In the genomic region with DNA sequence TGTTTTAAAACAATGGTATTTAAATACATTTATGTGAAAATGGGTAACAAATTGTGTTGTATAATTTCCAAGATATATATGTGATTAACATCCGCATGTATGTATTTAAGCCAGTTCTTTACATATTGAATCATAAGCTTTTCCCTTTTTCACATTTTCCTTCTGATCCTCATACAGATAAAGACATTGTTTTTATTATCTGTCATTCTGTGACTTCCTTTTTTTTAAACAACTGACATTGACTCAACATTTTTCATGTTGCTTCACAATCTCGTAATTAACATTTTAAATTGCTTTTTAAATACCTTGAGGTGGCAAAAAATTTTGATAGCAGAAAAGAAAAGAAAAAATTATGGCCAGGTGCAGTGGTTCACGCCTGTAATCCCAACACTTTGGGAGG, we compare ENCODE assay signal across 2 cellular contexts.
A peak's percentile ranks its signal among the peaks of the same experiment; 100 is the strongest.
TF ChIP-seq lines count a peak whose summit lies in the region.

No MANE protein-coding gene starts in this region.

TF ChIP-seq in GM23338, 12 proteins besides CTCF, POLR2A, EP300 and RAD21 (continued from another document):
- no peak for TF ChIP-seq ZNF462 (CRISPR knock-in tag; IDR thresholded peaks at IDR 0.05)
- TF ChIP-seq NANOG (IDR thresholded peaks at IDR 0.05; ENCODE audit: borderline replicate concordance) = no peak
- TF ChIP-seq EZH2phosphoT487 (IDR thresholded peaks at IDR 0.05; ENCODE audit: unreplicated experiment) = no peak
- no peak for TF ChIP-seq CREB1 (CRISPR knock-in tag; IDR thresholded peaks at IDR 0.05; ENCODE audit: low read depth)
TF ChIP-seq in GM23338: peak in this region for 0.

TF ChIP-seq in endothelial cell of umbilical vein, 7 proteins besides CTCF, POLR2A, EP300 and RAD21:
- TF ChIP-seq MAX (IDR thresholded peaks at IDR 0.05; ENCODE audit: insufficient read depth, insufficient read length) (no peak), GATA2 (IDR thresholded peaks at IDR 0.05; ENCODE audit: insufficient read depth, insufficient read length, low read depth, low read length) (peak; percentile 69)
TF ChIP-seq in endothelial cell of umbilical vein: peak in this region for 1.
